10 cellular contexts compared by ENCODE assay signal in the genomic region with DNA sequence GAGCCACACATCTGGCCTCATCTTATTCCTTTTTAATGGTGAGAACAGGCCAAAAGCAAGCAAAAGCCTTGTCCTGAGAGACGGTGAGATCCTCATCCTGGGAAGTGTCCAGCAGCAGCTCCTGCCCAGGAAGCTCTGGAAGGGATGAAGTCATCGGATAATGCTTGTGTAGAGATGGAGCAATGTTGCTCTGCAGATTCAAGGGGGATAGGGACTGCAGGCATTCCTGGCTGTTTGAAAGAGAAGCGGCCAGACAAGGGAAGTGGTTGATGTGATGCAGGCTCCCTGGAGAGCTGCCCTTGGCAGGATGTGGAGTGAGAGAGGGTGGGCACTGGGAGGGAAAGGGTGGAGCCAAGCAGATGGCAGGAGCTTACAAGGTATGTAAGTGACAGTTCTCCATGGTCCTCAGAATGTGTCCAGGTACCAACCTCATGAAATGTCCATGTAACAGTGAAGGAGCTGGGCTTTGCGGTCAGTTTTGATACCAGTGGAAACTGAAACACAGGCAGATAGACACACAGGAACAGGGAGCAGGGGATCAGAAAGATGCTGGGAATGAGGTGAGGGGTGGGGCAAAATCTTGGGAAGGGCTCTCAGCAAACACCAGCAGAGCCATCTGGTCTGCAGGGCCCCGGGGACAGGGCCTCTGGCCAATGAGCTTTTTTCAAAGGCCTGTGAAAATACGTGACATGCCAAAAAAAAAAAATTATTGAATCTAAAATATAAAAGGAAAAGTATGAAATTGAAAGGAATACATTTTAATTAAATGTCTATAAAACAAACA. TPM values are rescaled to one million over a fixed set of nuclear protein-coding genes. Genes with fewer than 3 reads are reported as not detected.
DNase-seq lines count a peak whose midpoint lies in the region; ATAC-seq and TF ChIP-seq lines count a peak whose summit lies in the region.
"Had no signal": no experiment of that assay in that cellular context is flagged by ENCODE, and none has a peak within 500 bp of the region (broad histone marks: within the 10 kb centered on the region; RNA-seq: fewer than 3 reads in every experiment).

No MANE protein-coding gene starts in this region.

- H3K9me3 ChIP-seq in mucosa of descending colon = no peaks in the 10 kb centered on the region

- H3K4me3 ChIP-seq in cardiac fibroblast (replicated peaks in 1 of 2; ENCODE audit: low read depth in 2 of 2, low read length in 2 of 2) = no peak overlapping the region
- no peak overlapping the region for H3K4me3 ChIP-seq in mucosa of descending colon
- H3K4me3 ChIP-seq: GM12878 had no signal

- peak; percentile 68 for ATAC-seq in mucosa of descending colon
- no peak for ATAC-seq in GM21528 (IDR thresholded peaks at IDR 0.05; ENCODE audit: low FRiP score, unreplicated experiment)
- no peak for ATAC-seq in GM19023 (IDR thresholded peaks at IDR 0.05; ENCODE audit: unreplicated experiment)
- ATAC-seq: GM12878 had no signal

- DNase-seq in COR-L47 (lab: John Stamatoyannopoulos, UW) (peak; percentile 71), M059J (ENCODE audit: low read depth) (peak; percentile 89), cardiac fibroblast (ENCODE audit: low read depth in 2 of 2) (peak; percentile 90 to 93), mucosa of descending colon (peak in 2 of 3 donors; percentile 38 to 41), NK-92 (lab: John Stamatoyannopoulos, UW; ENCODE audit: unreplicated experiment) (no peak), NCI-H2196 treated with DMSO at 0.1 percent for 48 hours (lab: John Stamatoyannopoulos, UW; ENCODE audit: unreplicated experiment) (no peak)
- DNase-seq: KG1 had no signal

- H3K36me3 ChIP-seq in mucosa of descending colon (ENCODE audit: low read depth) = no peaks in the 10 kb centered on the region

- no peak for TF ChIP-seq CTCF in cardiac fibroblast (IDR thresholded peaks at IDR 0.05; ENCODE audit: low read depth, low read length)
- TF ChIP-seq CTCF in mucosa of descending colon (IDR thresholded peaks at IDR 0.05) = no peak

- intact Hi-C loops in mucosa of descending colon (cut with DNase I, micrococcal nuclease) = loop anchor here (5.0 kb wide), 2 partner anchors 42 to 307 kb away; no protein-coding TSS in a partner anchor

- peaks cover 4% of the 10 kb centered on the region for H3K4me1 ChIP-seq in mucosa of descending colon (ENCODE audit: low read depth)

RNA-seq across cellular contexts. Expression of a gene that starts 32.2 kb away (rescaled TPM):
- total RNA-seq in M059J (2014; rRNA removed; shearing (Covaris generic)) = 22.5 and 41.1 TPM in 2 replicates
- total RNA-seq in mucosa of descending colon = 10 to 100 TPM; 19.8 to 24.0 (median 21.1) TPM

RNA-seq across cellular contexts. Expression of a gene that starts 46.9 kb away (rescaled TPM):
- total RNA-seq in M059J (2014; rRNA removed; shearing (Covaris generic)) = 1,051 and 1,337 TPM in 2 replicates
- total RNA-seq in mucosa of descending colon = 1,000 to 10,000 TPM in 1 of 3 donors, 100 to 1,000 TPM in 2; 613 to 1,704 (median 696) TPM

Comparison
In these comparisons a context has a peak if more than half of its experiments do, and no peak if none do; other contexts are left out.
1. DNase-seq: peak in COR-L47 (single experiment), M059J (single experiment), cardiac fibroblast (2 of 2) and mucosa of descending colon (2 of 3); none in NK-92 (single experiment) and NCI-H2196 treated with DMSO at 0.1 percent for 48 hours (single experiment).